In genomic region chr6:30485236-30485635, GRCh38 we compare ENCODE assay signal across 28 cellular contexts.
"Had no signal": no experiment of that assay in that cellular context is flagged by ENCODE, and none has a peak within 500 bp of the region (broad histone marks: within the 10 kb centered on the region; RNA-seq: fewer than 3 reads in every experiment).

No MANE protein-coding gene starts in this region.

- H3K4me2 ChIP-seq: smooth muscle cell had no signal

- H3K79me2 ChIP-seq: parathyroid adenoma had no signal

- H3K9me3 ChIP-seq: ovary, psoas muscle, spleen, suprapubic skin, testis, tibial artery, transverse colon, upper lobe of right lung, uterus had no signal

- H3K4me1 ChIP-seq: parathyroid adenoma, psoas muscle had no signal

- H3K27ac ChIP-seq: ovary, parathyroid adenoma, psoas muscle, skin epidermis, suprapubic skin, testis, tibial artery, transverse colon, upper lobe of right lung, uterus had no signal

- H3K9ac ChIP-seq: parathyroid adenoma had no signal

- H3K36me3 ChIP-seq: ovary, uterus had no signal

- H2AFZ ChIP-seq: parathyroid adenoma had no signal

- H3K27me3 ChIP-seq: ovary, testis had no signal

- DNase-seq: naive thymus-derived CD8-positive, alpha-beta T cell; nephron progenitor cell; occipital lobe; ovary; psoas muscle; right cardiac atrium; spleen; stimulated activated CD4-positive, alpha-beta T cell treated with anti-CD3 and anti-CD28 coated beads, Interleukin-12 subunit alpha, Interleukin-12 subunit beta, amount 100 ng/mL, for 4 hours; stimulated activated CD4-positive, alpha-beta T cell treated with anti-CD3 and anti-CD28 coated beads, Interleukin-1b, Interleukin-23, amount 100 ng/mL, for 48 hours; stimulated activated CD4-positive, alpha-beta T cell treated with anti-CD3 and anti-CD28 coated beads, Interleukin-4, amount 100 ng/mL, for 1 hour; stimulated activated CD4-positive, alpha-beta T cell treated with anti-CD3 and anti-CD28 coated beads, Interleukin-4, amount 100 ng/mL, for 4 hours; stimulated activated CD8-positive, alpha-beta memory T cell treated with anti-CD3 and anti-CD28 coated beads, Interleukin-4, amount 100 ng/mL, for 48 hours; stimulated activated naive CD4-positive, alpha-beta T cell; stimulated activated naive CD8-positive, alpha-beta T cell treated with anti-CD3 and anti-CD28 coated beads, Interleukin-15, amount 100 ng/mL, for 72 hours; stimulated activated naive CD8-positive, alpha-beta T cell treated with anti-CD3 and anti-CD28 coated beads, Interleukin-15, Interleukin-2, amounts not matched to agents 100 U/mL and 50 U/mL, for 24 hours; substantia nigra; testis; tibial artery; transverse colon; upper lobe of right lung; uterus had no signal

- H3K4me3 ChIP-seq: ovary, psoas muscle, skin epidermis, smooth muscle cell, spleen, suprapubic skin, testis, tibial artery, transverse colon, upper lobe of right lung, uterus had no signal

- ATAC-seq: naive thymus-derived CD8-positive, alpha-beta T cell; natural killer cell treated with Interleukin-12 subunit alpha and Interleukin-12 subunit beta and Interleukin-15 and Interleukin-18, amount 100 ng/mL, for 72 hours; psoas muscle; right cardiac atrium; sciatic nerve; stimulated activated memory B cell treated with anti-CD40 and anti-IgM and Interleukin-4, amounts not matched to agents 10 μg/mL and 1 μg/mL and 100 μg/mL, for 72 hours; stimulated activated naive CD8-positive, alpha-beta T cell treated with anti-CD3 and anti-CD28 coated beads, Interleukin-15, amount 100 ng/mL, for 72 hours; stimulated activated naive CD8-positive, alpha-beta T cell treated with anti-CD3 and anti-CD28 coated beads, Interleukin-15, Interleukin-2, amounts not matched to agents 100 U/mL and 50 U/mL, for 24 hours; upper lobe of right lung had no signal
